ENCODE assay signal across 36 cellular contexts in genomic region chr6:37269105-37269504, GRCh38.
"Had no signal": no experiment of that assay in that cellular context is flagged by ENCODE, and none has a peak within 500 bp of the region (broad histone marks: within the 10 kb centered on the region; RNA-seq: fewer than 3 reads in every experiment).

No MANE protein-coding gene starts in this region.

- H3K9me3 ChIP-seq: MG63 had no signal

- H3K27ac ChIP-seq: KMS-11 had no signal

- DNase-seq: Karpas-422, Kasumi-1, MG63, MM.1S, MV-4-11, NCI-H1048, NCI-H1092, NCI-H1092 treated with DMSO at 0.1 percent for 48 hours, NCI-H1105, NCI-H1105 treated with DMSO at 0.1 percent for 48 hours, NCI-H1417, NCI-H1417 treated with DMSO at 0.1 percent for 48 hours, NCI-H1436, NCI-H1436 treated with DMSO at 0.1 percent for 48 hours, NCI-H146, NCI-H1694, NCI-H1694 treated with DMSO at 0.1 percent for 48 hours, NCI-H187, NCI-H187 treated with DMSO at 0.1 percent for 48 hours, NCI-H1930, NCI-H2029, NCI-H2029 treated with DMSO at 0.1 percent for 48 hours, NCI-H2081, NCI-H2081 treated with DMSO at 0.1 percent for 48 hours, NCI-H2107, NCI-H2171, NCI-H2171 treated with DMSO at 0.1 percent for 48 hours, NCI-H2227 treated with DMSO at 0.1 percent for 48 hours, NCI-H226, NCI-H345, NCI-H446, NCI-H446 treated with DMSO at 0.1 percent for 48 hours, NCI-H510A, NCI-H510A treated with DMSO at 0.1 percent for 48 hours, NCI-H524 had no signal
